ENCODE assay signal across 11 cellular contexts in genomic region chr19:3178973-3179738, GRCh38. TPM values are rescaled to one million over a fixed set of nuclear protein-coding genes. Genes with fewer than 3 reads are reported as not detected.
DNase-seq lines count a peak whose midpoint lies in the region; ATAC-seq and TF ChIP-seq lines count a peak whose summit lies in the region.
"Had no signal": no experiment of that assay in that cellular context is flagged by ENCODE, and none has a peak within 500 bp of the region (broad histone marks: within the 10 kb centered on the region; RNA-seq: fewer than 3 reads in every experiment).

No MANE protein-coding gene starts in this region.

- no peak for TF ChIP-seq EP300 in suprapubic skin (IDR thresholded peaks at IDR 0.05)

- intact Hi-C loops in activated CD4-positive, alpha-beta T cell treated with anti-CD3 and anti-CD28 coated beads for 36 hours (cut with DNase I, micrococcal nuclease): loop anchor here in 1 of 2 experiments (1.0 kb wide), 1 partner anchor 37 kb away; no protein-coding TSS in a partner anchor

- H3K36me3 Mint-ChIP-seq in activated CD4-positive, alpha-beta T cell treated with anti-CD3 and anti-CD28 coated beads for 36 hours (ENCODE audit: low read depth): peaks cover 38% of the 10 kb centered on the region
- no peaks in the 10 kb centered on the region for H3K36me3 Mint-ChIP-seq in progenitor cell of endocrine pancreas (ENCODE audit: insufficient read depth)

- H3K27ac ChIP-seq in OCI-LY1 (ENCODE audit: low read depth, low read length, poor library complexity, severe bottlenecking) (no peak overlapping the region), suprapubic skin (no peak overlapping the region)

- no peaks in the 10 kb centered on the region for H4K20me1 ChIP-seq in OCI-LY1 (ENCODE audit: insufficient read depth, low read length)

- TF ChIP-seq CTCF in OCI-LY1 (IDR thresholded peaks at IDR 0.05; ENCODE audit: low read length) (no peak), suprapubic skin (IDR thresholded peaks at IDR 0.05) (no peak), progenitor cell of endocrine pancreas (IDR thresholded peaks at IDR 0.05; ENCODE audit: unreplicated experiment) (no peak)

- CTCF ChIA-PET in activated CD4-positive, alpha-beta T cell treated with anti-CD3 and anti-CD28 coated beads for 36 hours (lab: Charles Lee): interaction anchor here (0.6 kb wide), 1 partner anchor 35 kb away, joined by 3 read pairs; no protein-coding TSS in a partner anchor

- peak; percentile 61 for DNase-seq in activated CD4-positive, alpha-beta T cell treated with anti-CD3 and anti-CD28 coated beads for 36 hours
- no peak for DNase-seq in activated CD4-positive, alpha-beta T cell treated with anti-CD3 and anti-CD28 coated beads, Interleukin-2, amount 50 U/mL, for 4 hours
- DNase-seq in suprapubic skin (ENCODE audit: low spot score in 2 of 2) (no peak), NCI-H187 treated with DMSO at 0.1 percent for 48 hours (lab: John Stamatoyannopoulos, UW) (no peak), HK-2 (ENCODE audit: unreplicated experiment) (no peak), progenitor cell of endocrine pancreas (ENCODE audit: low spot score, unreplicated experiment) (no peak)
- DNase-seq: HCEC 1CT had no signal

- no peak for TF ChIP-seq POLR2A in suprapubic skin (IDR thresholded peaks at IDR 0.05)

- no peaks in the 10 kb centered on the region for H3F3A ChIP-seq in OCI-LY1 (ENCODE audit: insufficient read depth, low read length)

- no peaks in the 10 kb centered on the region for H3K9me2 ChIP-seq in OCI-LY1 (ENCODE audit: low read depth, low read length)

- H2AFZ ChIP-seq in OCI-LY1 (ENCODE audit: low read length): no peak overlapping the region

- H3K9me3 Mint-ChIP-seq in activated CD4-positive, alpha-beta T cell treated with anti-CD3 and anti-CD28 coated beads for 36 hours (ENCODE audit: low read depth): no peaks in the 10 kb centered on the region
- no peaks in the 10 kb centered on the region for H3K9me3 Mint-ChIP-seq in progenitor cell of endocrine pancreas (ENCODE audit: low read depth)

- 88% methylated on average over 19 of the region's 52 CpGs for WGBS in suprapubic skin

- POLR2A ChIA-PET in activated CD4-positive, alpha-beta T cell treated with anti-CD3 and anti-CD28 coated beads for 36 hours (lab: Charles Lee): interaction anchor here (0.6 kb wide), 2 partner anchors 10 to 49 kb away, joined by 3 to 4 read pairs; no protein-coding TSS in a partner anchor

- H3K27me3 ChIP-seq in OCI-LY1 (ENCODE audit: insufficient read depth, low read length) (0 out of 2 replicates have a peak, but pooled peaks cover 7% of the 10 kb centered on the region), suprapubic skin (no peaks in the 10 kb centered on the region)

- no peaks in the 10 kb centered on the region for H3K36me3 ChIP-seq in OCI-LY1 (ENCODE audit: insufficient read depth, low read length)
- H3K36me3 ChIP-seq in suprapubic skin: no peaks in the 10 kb centered on the region

- no peaks in the 10 kb centered on the region for H3K79me2 ChIP-seq in OCI-LY1 (ENCODE audit: insufficient read depth, low read length)

- H3K4me3 Mint-ChIP-seq in activated CD4-positive, alpha-beta T cell treated with anti-CD3 and anti-CD28 coated beads for 36 hours: peak overlapping the region; percentile 99
- H3K4me3 Mint-ChIP-seq in progenitor cell of endocrine pancreas (ENCODE audit: low read depth): no peak overlapping the region

- H3K4me2 ChIP-seq in OCI-LY1 (ENCODE audit: low read length): peak overlapping the region; percentile 11; the same call in 1 of the 2 replicates

- H3K27ac Mint-ChIP-seq in activated CD4-positive, alpha-beta T cell treated with anti-CD3 and anti-CD28 coated beads for 36 hours: peak overlapping the region; percentile 97
- no peak overlapping the region for H3K27ac Mint-ChIP-seq in progenitor cell of endocrine pancreas

- no peak overlapping the region; the same call in 1 of the 2 replicates for H3K9ac ChIP-seq in OCI-LY1 (ENCODE audit: low read length)

- H3K9me3 ChIP-seq in OCI-LY1 (ENCODE audit: low read length) (no peaks in the 10 kb centered on the region), suprapubic skin (no peaks in the 10 kb centered on the region)

- H3K4me3 ChIP-seq in OCI-LY1 (ENCODE audit: low read depth, low read length, poor library complexity, severe bottlenecking): peak overlapping the region; percentile 45
- peak overlapping the region; percentile 14 for H3K4me3 ChIP-seq in suprapubic skin

- peaks cover 34% of the 10 kb centered on the region for H3K4me1 Mint-ChIP-seq in activated CD4-positive, alpha-beta T cell treated with anti-CD3 and anti-CD28 coated beads for 36 hours
- peaks cover 3% of the 10 kb centered on the region for H3K4me1 Mint-ChIP-seq in progenitor cell of endocrine pancreas (ENCODE audit: low read depth)

- peak; percentile 0 for ATAC-seq in activated CD4-positive, alpha-beta T cell treated with anti-CD3 and anti-CD28 coated beads for 36 hours
- peak; percentile 4 for ATAC-seq in esophagus mucosa

- no peaks in the 10 kb centered on the region for H3K27me3 Mint-ChIP-seq in activated CD4-positive, alpha-beta T cell treated with anti-CD3 and anti-CD28 coated beads for 36 hours
- no peaks in the 10 kb centered on the region for H3K27me3 Mint-ChIP-seq in progenitor cell of endocrine pancreas

- peaks cover 28% of the 10 kb centered on the region for H3K4me1 ChIP-seq in OCI-LY1 (ENCODE audit: insufficient read depth, low read length, severe bottlenecking)
- H3K4me1 ChIP-seq in suprapubic skin: peaks cover 16% of the 10 kb centered on the region

RNA-seq across cellular contexts. Expression of gene S1PR4, which starts 0.6 kb away (rescaled TPM):
- 10 to 100 TPM; 29.0 to 32.2 TPM for total RNA-seq in activated CD4-positive, alpha-beta T cell treated with anti-CD3 and anti-CD28 coated beads for 36 hours
- total RNA-seq in esophagus mucosa (1.1 TPM), suprapubic skin (1 to 10 TPM in 3 of 4 donors, under 1 TPM in 1; 0.42 to 2.5 (median 1.9) TPM), progenitor cell of endocrine pancreas (not detected in 2 replicates)
- total RNA-seq: A673, RPMI7951 had no signal

RNA-seq across cellular contexts. Expression of gene NCLN, which starts 6.6 kb away (rescaled TPM):
- 10 to 100 TPM; 55.6 to 58.2 TPM for total RNA-seq in activated CD4-positive, alpha-beta T cell treated with anti-CD3 and anti-CD28 coated beads for 36 hours
- total RNA-seq in esophagus mucosa: 37.5 TPM
- 10 to 100 TPM; 31.1 to 66.7 (median 35.0) TPM for total RNA-seq in suprapubic skin
- 54.6 and 57.7 TPM in 2 replicates for total RNA-seq in progenitor cell of endocrine pancreas

RNA-seq across cellular contexts. Expression of gene GNA15, which starts 43.3 kb away (rescaled TPM):
- 10 to 100 TPM; 64.9 to 70.9 TPM for total RNA-seq in activated CD4-positive, alpha-beta T cell treated with anti-CD3 and anti-CD28 coated beads for 36 hours
- total RNA-seq in esophagus mucosa (105 TPM), suprapubic skin (100 to 1,000 TPM in 1 of 4 donors, 10 to 100 TPM in 3; 29.9 to 117 (median 85.0) TPM), progenitor cell of endocrine pancreas (not detected in 2 replicates)

RNA-seq across cellular contexts. Expression of gene CELF5, which starts 45.3 kb away (rescaled TPM):
- total RNA-seq in activated CD4-positive, alpha-beta T cell treated with anti-CD3 and anti-CD28 coated beads for 36 hours: under 1 TPM; 0.18 to 0.21 TPM
- total RNA-seq in esophagus mucosa (not detected), suprapubic skin (under 1 TPM in 3 of 4 donors, not detected in 1; 0.17 to 0.87 (median 0.64) TPM), progenitor cell of endocrine pancreas (1.6 and 1.7 TPM in 2 replicates)
- total RNA-seq: RPMI7951 had no signal

Comparison
In these comparisons a context has a peak if more than half of its experiments do, and no peak if none do; other contexts are left out.
1. RNA of gene S1PR4, which starts 0.6 kb away (total RNA-seq): 29.0 to 32.2 TPM in activated CD4-positive, alpha-beta T cell treated with anti-CD3 and anti-CD28 coated beads for 36 hours; 0.42 to 2.5 TPM in suprapubic skin, 1.1 TPM in esophagus mucosa (single experiment) and not detected in progenitor cell of endocrine pancreas; every median in the first group is over 4 times any median in the second.
2. RNA of gene GNA15, which starts 43.3 kb away (total RNA-seq): 105 TPM in esophagus mucosa (single experiment), 29.9 to 117 TPM in suprapubic skin and 64.9 to 70.9 TPM in activated CD4-positive, alpha-beta T cell treated with anti-CD3 and anti-CD28 coated beads for 36 hours; not detected in progenitor cell of endocrine pancreas; every median in the first group is over 10 times any median in the second.